Comparison of ENCODE assay signal across 9 cellular contexts in genomic region chr4:156169011-156169410, GRCh38.
DNase-seq lines count a peak whose midpoint lies in the region; ATAC-seq, FAIRE-seq and TF ChIP-seq lines count a peak whose summit lies in the region.
"Had no signal": no experiment of that assay in that cellular context is flagged by ENCODE, and none has a peak within 500 bp of the region (broad histone marks: within the 10 kb centered on the region; RNA-seq: fewer than 3 reads in every experiment).

No MANE protein-coding gene starts in this region.

- H3K4ac ChIP-seq in trophoblast cell (ENCODE audit: low read depth, low read length), result no peak overlapping the region

- H4K8ac ChIP-seq in trophoblast cell (ENCODE audit: low read depth, low read length), result no peak overlapping the region

- no peak overlapping the region for H2AK5ac ChIP-seq in trophoblast cell (ENCODE audit: low read length)

- no peak overlapping the region for H2BK120ac ChIP-seq in trophoblast cell (ENCODE audit: insufficient read depth, low read length, poor library complexity)

- H3K18ac ChIP-seq in trophoblast cell (ENCODE audit: low read length), result no peak overlapping the region

- peak; percentile 31 for DNase-seq in SIG-M5 treated with dmso at 0.1 percent for 504 hours (lab: John Stamatoyannopoulos, UW; ENCODE audit: unreplicated experiment)
- no peak for DNase-seq in SIG-M5 (lab: John Stamatoyannopoulos, UW)
- DNase-seq in HK-2 (ENCODE audit: unreplicated experiment), result peak; percentile 49
- peak; percentile 42 for DNase-seq in RCC 7860 (ENCODE audit: low spot score)
- DNase-seq in fibroblast of pulmonary artery (ENCODE audit: low read depth), result peak; percentile 89
- DNase-seq in trophoblast cell, result peak; percentile 97
- DNase-seq in small intestine, result no peak

- peak; percentile 83 for TF ChIP-seq CTCF in fibroblast of pulmonary artery (IDR thresholded peaks at IDR 0.05; ENCODE audit: low read length, missing control alignments)

- no peak overlapping the region for H3K9ac ChIP-seq in trophoblast cell (ENCODE audit: low read length)

- no peak overlapping the region for H2AFZ ChIP-seq in trophoblast cell (ENCODE audit: insufficient read depth, low read length, poor library complexity)

- H3K23ac ChIP-seq in trophoblast cell (ENCODE audit: low read length), result no peak overlapping the region

- ATAC-seq in GM21447 (IDR thresholded peaks at IDR 0.05; ENCODE audit: unreplicated experiment), result no peak

- H2BK5ac ChIP-seq in trophoblast cell (ENCODE audit: low read depth, low read length, poor library complexity), result no peak overlapping the region

- no peaks in the 10 kb centered on the region for H3K4me1 ChIP-seq in trophoblast cell (ENCODE audit: control insufficient read depth in 1 of 2, insufficient read depth in 2 of 2, low read length in 2 of 2)
- no peaks in the 10 kb centered on the region for H3K4me1 ChIP-seq in small intestine (ENCODE audit: control insufficient read depth in 2 of 2, insufficient read depth in 1 of 2, low read depth in 1 of 2, low read length in 1 of 2)

- no CpG with 5 or more reads among the region's 3 CpGs for WGBS in trophoblast cell (ENCODE audit: extremely low coverage, insufficient coverage, insufficient read length)
- 19 to 43% (median 39%) methylated on average over 3 of the region's 3 CpGs for WGBS in small intestine, 3 donors

- H4K91ac ChIP-seq in trophoblast cell (ENCODE audit: low read depth, low read length), result no peak overlapping the region

- H3K14ac ChIP-seq in trophoblast cell (ENCODE audit: low read length), result no peak overlapping the region

- H3K9me3 ChIP-seq in trophoblast cell (ENCODE audit: insufficient read depth, low read depth, low read length), result no peaks in the 10 kb centered on the region
- no peaks in the 10 kb centered on the region for H3K9me3 ChIP-seq in small intestine (ENCODE audit: control insufficient read depth, low read depth)

- H3K79me2 ChIP-seq in trophoblast cell (ENCODE audit: control insufficient read depth, insufficient read depth, low read length, poor library complexity), result no peaks in the 10 kb centered on the region

- H4K12ac ChIP-seq in trophoblast cell (ENCODE audit: low read depth, low read length), result no peak overlapping the region

- H3K36me3 ChIP-seq in trophoblast cell (ENCODE audit: control insufficient read depth in 1 of 2, insufficient read depth in 2 of 2, low read length in 2 of 2) (peaks cover 0 to 3% of the 10 kb centered on the region in 2 experiments), small intestine (ENCODE audit: control insufficient read depth in 2 of 2, insufficient read depth in 2 of 2, low read length in 2 of 2) (no peaks in the 10 kb centered on the region)

- no peaks in the 10 kb centered on the region for H3K27me3 ChIP-seq in trophoblast cell (ENCODE audit: insufficient read depth, low read length)
- no peaks in the 10 kb centered on the region for H3K27me3 ChIP-seq in small intestine (ENCODE audit: control insufficient read depth in 2 of 2, insufficient read depth in 2 of 2, low read length in 2 of 2)

- H3K79me1 ChIP-seq in trophoblast cell (ENCODE audit: low read length), result no peaks in the 10 kb centered on the region

- no peak overlapping the region for H2BK12ac ChIP-seq in trophoblast cell (ENCODE audit: low read length)

- no peak overlapping the region for H3K4me2 ChIP-seq in trophoblast cell (ENCODE audit: low read length)

- FAIRE-seq in RCC 7860 (lab: Jason Lieb, UNC) (no peak), small intestine (lab: Jason Lieb, UNC) (no peak)
- FAIRE-seq: colon had no signal

- peak overlapping the region; percentile 34 for H3K27ac ChIP-seq in trophoblast cell (ENCODE audit: low read depth, low read length)
- no peak overlapping the region for H3K27ac ChIP-seq in small intestine (ENCODE audit: low read depth in 1 of 2, low read length in 1 of 2)

- H3K4me3 ChIP-seq in fibroblast of pulmonary artery (replicated peaks; ENCODE audit: low read depth, low read length), result no peak overlapping the region
- H3K4me3 ChIP-seq in trophoblast cell (ENCODE audit: low read depth, low read length), result no peak overlapping the region
- no peak overlapping the region for H3K4me3 ChIP-seq in small intestine (ENCODE audit: low read depth in 1 of 2, low read length in 2 of 2)

Comparison
In these comparisons a context has a peak if more than half of its experiments do, and no peak if none do; other contexts are left out.
1. DNase-seq: peak in SIG-M5 treated with dmso at 0.1 percent for 504 hours (single experiment), HK-2 (single experiment), RCC 7860 (single experiment), fibroblast of pulmonary artery (single experiment) and trophoblast cell (2 of 2); none in SIG-M5 (single experiment) and small intestine (single experiment).